11 cellular contexts compared by ENCODE assay signal in genomic region chr1:203381151-203381751, GRCh38. TPM values are rescaled to one million over a fixed set of nuclear protein-coding genes. Genes with fewer than 3 reads are reported as not detected.
DNase-seq lines count a peak whose midpoint lies in the region; ATAC-seq and TF ChIP-seq lines count a peak whose summit lies in the region.
"Had no signal": no experiment of that assay in that cellular context is flagged by ENCODE, and none has a peak within 500 bp of the region (broad histone marks: within the 10 kb centered on the region; RNA-seq: fewer than 3 reads in every experiment).

No MANE protein-coding gene starts in this region.

- peak overlapping the region; percentile 39 for H3K27ac Mint-ChIP-seq in chondrocyte (ENCODE audit: unreplicated experiment)
- H3K27ac Mint-ChIP-seq in stimulated activated memory B cell treated with anti-CD40 and anti-IgM and Interleukin-4, amounts not matched to agents 10 μg/mL and 1 μg/mL and 100 μg/mL, for 72 hours: peak overlapping the region; percentile 75

- peak; percentile 77 for ATAC-seq in GM18907 (IDR thresholded peaks at IDR 0.05; ENCODE audit: unreplicated experiment)
- peak; percentile 39 for ATAC-seq in HG03045 (IDR thresholded peaks at IDR 0.05; ENCODE audit: unreplicated experiment)
- peak; percentile 92 for ATAC-seq in stimulated activated memory B cell treated with anti-CD40 and anti-IgM and Interleukin-4, amounts not matched to agents 10 μg/mL and 1 μg/mL and 100 μg/mL, for 72 hours
- ATAC-seq in omental fat pad (ENCODE audit: low FRiP score): no peak

- H3K4me1 Mint-ChIP-seq in chondrocyte (ENCODE audit: low read depth): peaks cover 43% of the 10 kb centered on the region
- H3K4me1 Mint-ChIP-seq in stimulated activated memory B cell treated with anti-CD40 and anti-IgM and Interleukin-4, amounts not matched to agents 10 μg/mL and 1 μg/mL and 100 μg/mL, for 72 hours: peaks cover 40% of the 10 kb centered on the region

- no peaks in the 10 kb centered on the region for H3K36me3 Mint-ChIP-seq in chondrocyte (ENCODE audit: low read depth)
- no peaks in the 10 kb centered on the region for H3K36me3 Mint-ChIP-seq in stimulated activated memory B cell treated with anti-CD40 and anti-IgM and Interleukin-4, amounts not matched to agents 10 μg/mL and 1 μg/mL and 100 μg/mL, for 72 hours

- no peak for DNase-seq in chondrocyte (ENCODE audit: low spot score)
- DNase-seq in HCEC 1CT: no peak
- no peak for DNase-seq in GOT3 (lab: John Stamatoyannopoulos, UW)
- DNase-seq in NCI-H774 (lab: John Stamatoyannopoulos, UW): no peak
- no peak for DNase-seq in omental fat pad (ENCODE audit: low spot score)
- DNase-seq: DMS79, NCI-H2081 treated with DMSO at 0.1 percent for 48 hours, SK-N-SH had no signal

- TF ChIP-seq CTCF in chondrocyte (IDR thresholded peaks at IDR 0.05) (no peak), omental fat pad (IDR thresholded peaks at IDR 0.05) (no peak)

- peaks cover 3% of the 10 kb centered on the region for H3K27me3 Mint-ChIP-seq in chondrocyte (ENCODE audit: low read depth)
- H3K27me3 Mint-ChIP-seq in stimulated activated memory B cell treated with anti-CD40 and anti-IgM and Interleukin-4, amounts not matched to agents 10 μg/mL and 1 μg/mL and 100 μg/mL, for 72 hours: no peaks in the 10 kb centered on the region

- H3K9me3 Mint-ChIP-seq in chondrocyte (ENCODE audit: low read depth): peaks cover 3% of the 10 kb centered on the region
- H3K9me3 Mint-ChIP-seq in stimulated activated memory B cell treated with anti-CD40 and anti-IgM and Interleukin-4, amounts not matched to agents 10 μg/mL and 1 μg/mL and 100 μg/mL, for 72 hours: peaks cover 3% of the 10 kb centered on the region

- no peak overlapping the region for H3K4me3 Mint-ChIP-seq in chondrocyte (ENCODE audit: unreplicated experiment)
- peak overlapping the region; percentile 24 for H3K4me3 Mint-ChIP-seq in stimulated activated memory B cell treated with anti-CD40 and anti-IgM and Interleukin-4, amounts not matched to agents 10 μg/mL and 1 μg/mL and 100 μg/mL, for 72 hours

RNA-seq across cellular contexts. Expression of gene FMOD, which starts 30.3 kb away (rescaled TPM):
- total RNA-seq in chondrocyte: 0.47 to 0.92 TPM (median 0.85 TPM) in 3 replicates
- total RNA-seq in omental fat pad: 100 to 1,000 TPM in 2 of 4 donors, 10 to 100 TPM in 2; 50.6 to 179 (median 90.4) TPM

Comparison
In these comparisons a context has a peak if more than half of its experiments do, and no peak if none do; other contexts are left out.
1. RNA of gene FMOD, which starts 30.3 kb away (total RNA-seq): 50.6 to 179 TPM in omental fat pad; 0.47 to 0.92 TPM in chondrocyte; every median in the first group is over 10 times any median in the second.